In genomic region chr6:11200356-11200755, GRCh38 we compare ENCODE assay signal across 14 cellular contexts. TPM values are rescaled to one million over a fixed set of nuclear protein-coding genes. Genes with fewer than 3 reads are reported as not detected.
A peak's percentile ranks its signal among the peaks of the same experiment; 100 is the strongest.
DNase-seq lines count a peak whose midpoint lies in the region; TF ChIP-seq lines count a peak whose summit lies in the region.
"Had no signal": no experiment of that assay in that cellular context is flagged by ENCODE, and none has a peak within 500 bp of the region (broad histone marks: within the 10 kb centered on the region; RNA-seq: fewer than 3 reads in every experiment).

No MANE protein-coding gene starts in this region.

- TF ChIP-seq CTCF in choroid plexus epithelial cell (conservative IDR thresholded peaks at IDR 0.05; ENCODE audit: low read depth, low read length) (no peak), neural crest cell (conservative IDR thresholded peaks at IDR 0.05) (no peak)

- DNase-seq in T-helper 1 cell: no peak
- DNase-seq in HCEC 1CT: peak; percentile 73
- DNase-seq in choroid plexus epithelial cell (ENCODE audit: low read depth): peak; percentile 42
- DNase-seq in neural crest cell (ENCODE audit: low read depth, low spot score): no peak
- no peak for DNase-seq in HPDE6-E6E7 (ENCODE audit: extremely low spot score)
- no peak for DNase-seq in NCI-H2227 (lab: John Stamatoyannopoulos, UW; ENCODE audit: unreplicated experiment)
- no peak for DNase-seq in NOMO-1 treated with DMSO at 0.1 percent for 48 hours (lab: John Stamatoyannopoulos, UW; ENCODE audit: unreplicated experiment)
- DNase-seq: activated CD8-positive, alpha-beta memory T cell treated with anti-CD3 and anti-CD28 coated beads, Interleukin-2, amount 50 U/mL, for 4 hours; glutamatergic neuron; NCI-H187; NCI-H510A treated with DMSO at 0.1 percent for 48 hours; PC-3; posterior cingulate gyrus had no signal

- peaks cover 75% of the 10 kb centered on the region for H3K4me1 Mint-ChIP-seq in T-helper 1 cell treated with Interleukin-12 subunit alpha and Interleukin-12 subunit beta and Interleukin-4 antibody, amounts not matched to agents 30 μg/mL and 1 μg/mL, for 36 hours (ENCODE audit: low read depth)
- H3K4me1 Mint-ChIP-seq in neural crest cell: peaks cover 86% of the 10 kb centered on the region

- no peaks in the 10 kb centered on the region for H3K27me3 Mint-ChIP-seq in T-helper 1 cell treated with Interleukin-12 subunit alpha and Interleukin-12 subunit beta and Interleukin-4 antibody, amounts not matched to agents 30 μg/mL and 1 μg/mL, for 36 hours (ENCODE audit: low read depth)
- no peaks in the 10 kb centered on the region for H3K27me3 Mint-ChIP-seq in neural crest cell (ENCODE audit: low read depth)

- no peak overlapping the region for H3K4me3 ChIP-seq in choroid plexus epithelial cell (ENCODE audit: low read depth, low read length)

- no peak overlapping the region for H3K4me3 Mint-ChIP-seq in T-helper 1 cell treated with Interleukin-12 subunit alpha and Interleukin-12 subunit beta and Interleukin-4 antibody, amounts not matched to agents 30 μg/mL and 1 μg/mL, for 36 hours
- H3K4me3 Mint-ChIP-seq in neural crest cell: peak overlapping the region; percentile 4

- no peaks in the 10 kb centered on the region for H3K9me3 Mint-ChIP-seq in T-helper 1 cell treated with Interleukin-12 subunit alpha and Interleukin-12 subunit beta and Interleukin-4 antibody, amounts not matched to agents 30 μg/mL and 1 μg/mL, for 36 hours
- peaks cover 2% of the 10 kb centered on the region for H3K9me3 Mint-ChIP-seq in neural crest cell

- H3K27ac Mint-ChIP-seq in T-helper 1 cell treated with Interleukin-12 subunit alpha and Interleukin-12 subunit beta and Interleukin-4 antibody, amounts not matched to agents 30 μg/mL and 1 μg/mL, for 36 hours: peak overlapping the region; percentile 93
- peak overlapping the region; percentile 81 for H3K27ac Mint-ChIP-seq in neural crest cell (ENCODE audit: unreplicated experiment)

- H3K36me3 Mint-ChIP-seq in T-helper 1 cell treated with Interleukin-12 subunit alpha and Interleukin-12 subunit beta and Interleukin-4 antibody, amounts not matched to agents 30 μg/mL and 1 μg/mL, for 36 hours (ENCODE audit: low read depth): peaks cover 60% of the 10 kb centered on the region
- H3K36me3 Mint-ChIP-seq in neural crest cell (ENCODE audit: low read depth): peaks cover 15% of the 10 kb centered on the region

RNA-seq across cellular contexts. Expression of gene NEDD9, which starts 32.1 kb away (rescaled TPM):
- 14.1 and 15.7 TPM in 2 replicates for total RNA-seq in neural crest cell

Comparison
In these comparisons a context has a peak if more than half of its experiments do, and no peak if none do; other contexts are left out.
1. DNase-seq: peak in HCEC 1CT (single experiment) and choroid plexus epithelial cell (single experiment); none in T-helper 1 cell (0 of 5), neural crest cell (single experiment), HPDE6-E6E7 (single experiment), NCI-H2227 (single experiment) and NOMO-1 treated with DMSO at 0.1 percent for 48 hours (single experiment).